ENCODE assay signal across 9 cellular contexts in genomic region chr9:69340631-69341030, GRCh38. TPM values are rescaled to one million over a fixed set of nuclear protein-coding genes. Genes with fewer than 3 reads are reported as not detected.
"Had no signal": no experiment of that assay in that cellular context is flagged by ENCODE, and none has a peak within 500 bp of the region (broad histone marks: within the 10 kb centered on the region; RNA-seq: fewer than 3 reads in every experiment).

No MANE protein-coding gene starts in this region.

- H3K4me1 ChIP-seq: HAP-1 had no signal

- H3K9me3 Mint-ChIP-seq: GM23338 had no signal

- H3K4me2 ChIP-seq: GM23338 had no signal

- H3K36me3 ChIP-seq: HAP-1 had no signal

- H3K27ac Mint-ChIP-seq: GM23338 had no signal

- H3K9me3 ChIP-seq: HAP-1 had no signal

- DNase-seq: KG1 had no signal

- H2AFZ ChIP-seq: GM23338 had no signal

- H3K4me3 ChIP-seq: GM23338, HAP-1, K562 had no signal

- ATAC-seq: GM23338, HCT116, HepG2, K562 had no signal

- FAIRE-seq: H1, H54, HepG2, K562 had no signal

- H3K4me3 Mint-ChIP-seq: GM23338 had no signal

RNA-seq across cellular contexts. Expression of gene ENTREP1, which starts 15.6 kb away (rescaled TPM):
- total RNA-seq: HepG2, HT-29, K562 had no signal
- polyA plus RNA-seq: HepG2, K562 had no signal
